ENCODE assay signal across 8 cellular contexts in the genomic region with DNA sequence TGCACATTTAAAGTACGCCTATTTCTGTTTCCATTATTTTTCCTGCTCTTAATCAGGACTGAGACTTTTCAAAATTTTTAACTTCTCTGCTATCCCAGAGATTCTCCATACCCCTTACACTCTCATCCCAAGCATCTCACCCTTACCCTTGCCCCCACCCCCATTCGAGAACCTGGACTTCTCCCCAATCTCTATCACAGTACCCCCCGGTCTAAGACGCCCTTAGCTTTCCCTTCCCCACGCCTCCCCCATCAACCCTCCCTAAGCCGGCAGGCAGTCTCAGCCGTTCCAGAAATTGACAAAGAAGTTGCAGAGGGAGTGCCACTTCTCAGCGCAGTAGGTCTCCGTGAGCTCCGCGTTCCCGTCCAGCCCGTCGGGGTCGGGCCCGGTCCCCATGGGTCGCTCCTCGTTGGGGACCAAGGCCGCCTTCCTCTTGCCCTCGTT. TPM values are rescaled to one million over a fixed set of nuclear protein-coding genes. Genes with fewer than 3 reads are reported as not detected.
DNase-seq lines count a peak whose midpoint lies in the region; ATAC-seq, FAIRE-seq and TF ChIP-seq lines count a peak whose summit lies in the region.

No MANE protein-coding gene starts in this region.

- H4K5ac ChIP-seq in mesendoderm (ENCODE audit: low read length): no peak overlapping the region

- H4K8ac ChIP-seq in mesendoderm (ENCODE audit: low read depth, low read length): no peak overlapping the region

- H3K9me3 ChIP-seq in MG63: no peaks in the 10 kb centered on the region

- H3K4me3 ChIP-seq in MG63 (peak overlapping the region; percentile 68), mesendoderm (ENCODE audit: low read length) (peak overlapping the region; percentile 88)

- no peak overlapping the region for H2AK5ac ChIP-seq in mesendoderm (ENCODE audit: low read length)

- H3K4me1 ChIP-seq in mesendoderm (ENCODE audit: control insufficient read depth, low read depth, low read length): peaks cover 2% of the 10 kb centered on the region

- H3K36me3 ChIP-seq in MG63: no peaks in the 10 kb centered on the region
- no peaks in the 10 kb centered on the region for H3K36me3 ChIP-seq in mesendoderm (ENCODE audit: control insufficient read depth, insufficient read depth, low read length)

- peak overlapping the region; percentile 67 for H2BK5ac ChIP-seq in mesendoderm (ENCODE audit: low read length)

- FAIRE-seq in GM12891 (lab: Jason Lieb, UNC): no peak

- H3K79me1 ChIP-seq in mesendoderm (ENCODE audit: low read length): peaks cover 4% of the 10 kb centered on the region

- DNase-seq in MG63: no peak
- peak; percentile 53 for DNase-seq in mesendoderm
- no peak for DNase-seq in HUDEP-2 (lab: John Stamatoyannopoulos, UW; ENCODE audit: unreplicated experiment in 76 of 76)
- no peak for DNase-seq in putamen (ENCODE audit: low spot score)
- DNase-seq in GM12891 (ENCODE audit: insufficient read length, low spot score): no peak

- peak overlapping the region; percentile 98 for H3K56ac ChIP-seq in mesendoderm (ENCODE audit: low read length)

- no peak overlapping the region for H3K23ac ChIP-seq in mesendoderm (ENCODE audit: low read length)

- H3K4ac ChIP-seq in mesendoderm (ENCODE audit: low read depth, low read length): no peak overlapping the region

- peak; percentile 6 for ATAC-seq in GM18858 (IDR thresholded peaks at IDR 0.05; ENCODE audit: unreplicated experiment)
- ATAC-seq in activated CD4-positive, CD25-positive, alpha-beta regulatory T cell treated with anti-CD3 and anti-CD28 coated beads, Interleukin-2, amount 50 U/mL, for 24 hours: no peak

- no peaks in the 10 kb centered on the region for H3K27me3 ChIP-seq in MG63
- no peaks in the 10 kb centered on the region for H3K27me3 ChIP-seq in mesendoderm (ENCODE audit: insufficient read depth, low read length, poor library complexity)

- H3K9ac ChIP-seq in mesendoderm (ENCODE audit: low read length): peak overlapping the region; percentile 93

- H2BK120ac ChIP-seq in mesendoderm (ENCODE audit: low read depth, low read length): no peak overlapping the region

- no peak for TF ChIP-seq POLR2A in GM12891 (IDR thresholded peaks at IDR 0.05; ENCODE audit: low read depth, low read length)

- peak overlapping the region; percentile 75 for H3K18ac ChIP-seq in mesendoderm (ENCODE audit: low read length)

- peaks cover 6% of the 10 kb centered on the region for H3K79me2 ChIP-seq in mesendoderm (ENCODE audit: control insufficient read depth, insufficient read depth, low read length)

- no peak overlapping the region for H2BK15ac ChIP-seq in mesendoderm (replicated peaks; ENCODE audit: low read depth)

- no CpG with 5 or more reads among the region's 20 CpGs for WGBS in mesendoderm (ENCODE audit: extremely low coverage, insufficient coverage, low lambda C conversion rate)

- H3K4me2 ChIP-seq in mesendoderm (ENCODE audit: low read length): peak overlapping the region; percentile 61

- peak overlapping the region; percentile 29 for H3K27ac ChIP-seq in cingulate gyrus (ENCODE audit: low read depth, low read length)
- H3K27ac ChIP-seq in mesendoderm (ENCODE audit: low read depth, low read length): peak overlapping the region; percentile 14

TF ChIP-seq in GM12891, 5 proteins besides CTCF, POLR2A, EP300 and RAD21:
- TF ChIP-seq POLR2AphosphoS5 (IDR thresholded peaks at IDR 0.05; ENCODE audit: low read depth, low read length) (no peak), SPI1 (IDR thresholded peaks at IDR 0.05; ENCODE audit: low read depth, low read length) (no peak), POU2F2 (IDR thresholded peaks at IDR 0.05; ENCODE audit: low read depth, low read length) (no peak), TAF1 (IDR thresholded peaks at IDR 0.05; ENCODE audit: low read depth, low read length) (no peak), PAX5 (IDR thresholded peaks at IDR 0.05; ENCODE audit: insufficient read depth, low read length, severe bottlenecking) (no peak)
TF ChIP-seq in GM12891: peak in this region for 0.

RNA-seq across cellular contexts. Expression of a gene that starts 1.4 kb away (rescaled TPM):
- not detected in 2 replicates for total RNA-seq in MG63 (2014; rRNA removed; shearing (Covaris generic); ENCODE audit: low replicate concordance)
- polyA plus RNA-seq in mesendoderm (2013, experiment 1 of 2): 13.7 TPM
- polyA plus RNA-seq in mesendoderm (2013, experiment 2 of 2): 14.5 TPM
- polyA plus RNA-seq in GM12891 (2012; ENCODE audit: low read depth, missing spikeins): 0.23 TPM

RNA-seq across cellular contexts. Expression of a gene that starts 15.6 kb away (rescaled TPM):
- 10.1 and 11.4 TPM in 2 replicates for total RNA-seq in MG63 (2014; rRNA removed; shearing (Covaris generic); ENCODE audit: low replicate concordance)
- 17.1 TPM for polyA plus RNA-seq in mesendoderm (2013, experiment 1 of 2)
- 16.9 TPM for polyA plus RNA-seq in mesendoderm (2013, experiment 2 of 2)
- 49.9 TPM for polyA plus RNA-seq in GM12891 (2012; ENCODE audit: low read depth, missing spikeins)
